ENCODE assay signal across 18 cellular contexts in genomic region chr7:69411466-69411865, GRCh38.
DNase-seq lines count a peak whose midpoint lies in the region; ATAC-seq and TF ChIP-seq lines count a peak whose summit lies in the region.
"Had no signal": no experiment of that assay in that cellular context is flagged by ENCODE, and none has a peak within 500 bp of the region (broad histone marks: within the 10 kb centered on the region; RNA-seq: fewer than 3 reads in every experiment).

No MANE protein-coding gene starts in this region.

- H3K4me3 ChIP-seq in Panc1 (ENCODE audit: low read depth in 2 of 2, low read length in 2 of 2), result no peak overlapping the region
- H3K4me3 ChIP-seq in psoas muscle, result no peak overlapping the region
- H3K4me3 ChIP-seq: BLaER1 treated with 17β-estradiol and CSF1 and Interleukin-3, amounts not matched to agents 10 nM and 100 nM; SJCRH30 had no signal

- CTCF ChIA-PET in Panc1 (lab: Charles Lee), result no interaction called here

- no peaks in the 10 kb centered on the region for H3K27me3 ChIP-seq in Panc1 (ENCODE audit: control insufficient read depth, insufficient read depth, low read length)
- no peaks in the 10 kb centered on the region for H3K27me3 ChIP-seq in psoas muscle (ENCODE audit: insufficient read depth in 3 of 3, low read length in 2 of 3)
- H3K27me3 ChIP-seq: BLaER1 treated with 17β-estradiol and CSF1 and Interleukin-3, amounts not matched to agents 10 nM and 100 nM; SJCRH30 had no signal

- WGBS in psoas muscle, 3 donors, result 59 to 63% (median 63%) methylated on average over 8 of the region's 8 CpGs

- POLR2A ChIA-PET in Panc1 (lab: Charles Lee), result no interaction called here

- DNase-seq in NCI-H510A (lab: John Stamatoyannopoulos, UW) (peak; percentile 8), NCI-H510A treated with DMSO at 0.1 percent for 48 hours (lab: John Stamatoyannopoulos, UW) (no peak), DMS79 treated with DMSO at 0.1 percent for 48 hours (lab: John Stamatoyannopoulos, UW) (peak; percentile 19), Panc1 (ENCODE audit: low read depth, low spot score) (no peak), psoas muscle (no peak)
- DNase-seq in activated CD4-positive, alpha-beta T cell treated with anti-CD3 and anti-CD28 coated beads for 4 hours, result no peak
- DNase-seq: CD8-positive, alpha-beta T cell; GOT3; Kasumi-1; NCI-H1105 treated with DMSO at 0.1 percent for 48 hours; NCI-H1694; NCI-H446; NCI-H774; SJCRH30; T-helper 2 cell had no signal

- no TSS peak for BruUV-seq in Panc1 (replicated peaks; lab: Mats Ljungman, UMichigan)

- intact Hi-C loops in Panc1 (cut with micrococcal nuclease; ENCODE audit: unreplicated experiment) (no loop called here), psoas muscle (cut with DNase I) (no loop called here)

- H3K9me3 ChIP-seq in Panc1 (ENCODE audit: control insufficient read depth, insufficient read depth, low read depth, low read length) (no peaks in the 10 kb centered on the region), psoas muscle (no peaks in the 10 kb centered on the region)
- H3K9me3 ChIP-seq: SJCRH30 had no signal

- ATAC-seq in Panc1 (0 out of 2 replicates have a peak, but pooled peaks have one; percentile 56), psoas muscle (peak in 3 of 4 donors; percentile 25 to 35 (median 34)), GM19023 (IDR thresholded peaks at IDR 0.05; ENCODE audit: unreplicated experiment) (no peak)
- ATAC-seq: CD8-positive, alpha-beta T cell; HCT116 had no signal

- H3K36me3 ChIP-seq in Panc1 (ENCODE audit: control insufficient read depth, insufficient read depth, low read length), result no peaks in the 10 kb centered on the region
- no peaks in the 10 kb centered on the region for H3K36me3 ChIP-seq in psoas muscle (ENCODE audit: insufficient read depth in 1 of 2, low read depth in 1 of 2)
- H3K36me3 ChIP-seq: BLaER1 treated with 17β-estradiol and CSF1 and Interleukin-3, amounts not matched to agents 10 nM and 100 nM; SJCRH30 had no signal

- H3K27ac ChIP-seq in Panc1 (ENCODE audit: low read length) (no peak overlapping the region), psoas muscle (no peak overlapping the region)
- H3K27ac ChIP-seq: SJCRH30 had no signal

- no peak for TF ChIP-seq CTCF in Panc1 (IDR thresholded peaks at IDR 0.05)
- TF ChIP-seq CTCF in psoas muscle (IDR thresholded peaks at IDR 0.05), result no peak

- H3K4me1 ChIP-seq in Panc1 (ENCODE audit: control insufficient read depth, insufficient read depth, low read length) (no peaks in the 10 kb centered on the region), psoas muscle (no peaks in the 10 kb centered on the region)
- H3K4me1 ChIP-seq: SJCRH30 had no signal

- in situ Hi-C loops in Panc1 (cut with HindIII; ENCODE audit: low pct_unique_long_range_greater_than_20kb, low sequenced_read_pairs), result no loop called here

Comparison
In these comparisons a context has a peak if more than half of its experiments do, and no peak if none do; other contexts are left out.
1. DNase-seq: peak in NCI-H510A (single experiment) and DMS79 treated with DMSO at 0.1 percent for 48 hours (single experiment); none in NCI-H510A treated with DMSO at 0.1 percent for 48 hours (single experiment), Panc1 (single experiment), psoas muscle (0 of 2) and activated CD4-positive, alpha-beta T cell treated with anti-CD3 and anti-CD28 coated beads for 4 hours (0 of 2).